Comparison of ENCODE assay signal across 18 cellular contexts in genomic region chr14:58944957-58945356, GRCh38.
"Had no signal": no experiment of that assay in that cellular context is flagged by ENCODE, and none has a peak within 500 bp of the region (broad histone marks: within the 10 kb centered on the region; RNA-seq: fewer than 3 reads in every experiment).

No MANE protein-coding gene starts in this region.

- FAIRE-seq: kidney, pancreas had no signal

- H3K4me3 ChIP-seq: cardiac muscle cell, esophagus muscularis mucosa, gastroesophageal sphincter, tibial artery had no signal

- H3K27ac Mint-ChIP-seq: dendritic cell treated with granulocyte-macrophage colony-stimulating factor and Interleukin-4, amounts not matched to agents 40 ng/mL and 50 ng/mL, for 4 days; effector memory CD8-positive, alpha-beta T cell; naive B cell; progenitor cell of endocrine pancreas; stimulated activated effector memory CD8-positive, alpha-beta T cell treated with anti-CD3 and anti-CD28 coated beads, Interleukin-12 subunit alpha, Interleukin-12 subunit beta, amount 100 ng/mL, for 72 hours had no signal

- H3K27ac ChIP-seq: cardiac muscle cell, epithelial cell of prostate, esophagus muscularis mucosa, gastroesophageal sphincter, pancreas, tibial artery had no signal

- H3K9me3 Mint-ChIP-seq: dendritic cell treated with granulocyte-macrophage colony-stimulating factor and Interleukin-4, amounts not matched to agents 40 ng/mL and 50 ng/mL, for 4 days; naive B cell had no signal

- DNase-seq: effector memory CD8-positive, alpha-beta T cell; foreskin fibroblast; kidney; left cardiac atrium; naive B cell; right cardiac atrium; stimulated activated CD4-positive, alpha-beta T cell treated with anti-CD3 and anti-CD28 coated beads, Interleukin-4, amount 100 ng/mL, for 1 hour; stimulated activated CD8-positive, alpha-beta memory T cell treated with anti-CD3 and anti-CD28 coated beads, Interleukin-4, amount 100 ng/mL, for 48 hours; stimulated activated naive CD8-positive, alpha-beta T cell treated with anti-CD3 and anti-CD28 coated beads, Interleukin-15, Interleukin-2, amounts not matched to agents 100 U/mL and 50 U/mL, for 24 hours; tibial artery had no signal

- H3K9me3 ChIP-seq: esophagus muscularis mucosa, gastroesophageal sphincter, pancreas, tibial artery had no signal

- H3K4me3 Mint-ChIP-seq: dendritic cell treated with granulocyte-macrophage colony-stimulating factor and Interleukin-4, amounts not matched to agents 40 ng/mL and 50 ng/mL, for 4 days; effector memory CD8-positive, alpha-beta T cell; naive B cell; stimulated activated effector memory CD8-positive, alpha-beta T cell treated with anti-CD3 and anti-CD28 coated beads, Interleukin-12 subunit alpha, Interleukin-12 subunit beta, amount 100 ng/mL, for 72 hours had no signal

- H3K36me3 ChIP-seq: cardiac muscle cell, esophagus muscularis mucosa, gastroesophageal sphincter, pancreas, tibial artery had no signal

- H3K36me3 Mint-ChIP-seq: naive B cell; stimulated activated effector memory CD8-positive, alpha-beta T cell treated with anti-CD3 and anti-CD28 coated beads, Interleukin-12 subunit alpha, Interleukin-12 subunit beta, amount 100 ng/mL, for 72 hours had no signal

- H3K4me1 Mint-ChIP-seq: naive B cell; stimulated activated effector memory CD8-positive, alpha-beta T cell treated with anti-CD3 and anti-CD28 coated beads, Interleukin-12 subunit alpha, Interleukin-12 subunit beta, amount 100 ng/mL, for 72 hours had no signal

- H3K27me3 ChIP-seq: cardiac muscle cell, gastroesophageal sphincter, pancreas, tibial artery had no signal

- ATAC-seq: effector memory CD8-positive, alpha-beta T cell; gastroesophageal sphincter; left cardiac atrium; right cardiac atrium; stimulated activated naive CD8-positive, alpha-beta T cell treated with anti-CD3 and anti-CD28 coated beads, Interleukin-15, Interleukin-2, amounts not matched to agents 100 U/mL and 50 U/mL, for 24 hours had no signal

- H3K4me1 ChIP-seq: esophagus muscularis mucosa, gastroesophageal sphincter, pancreas, tibial artery had no signal

- H3K27me3 Mint-ChIP-seq: dendritic cell treated with granulocyte-macrophage colony-stimulating factor and Interleukin-4, amounts not matched to agents 40 ng/mL and 50 ng/mL, for 4 days; naive B cell; progenitor cell of endocrine pancreas had no signal
